In genomic region chr2:17533546-17533945, GRCh38 we compare ENCODE assay signal across 34 cellular contexts.
"Had no signal": no experiment of that assay in that cellular context is flagged by ENCODE, and none has a peak within 500 bp of the region (broad histone marks: within the 10 kb centered on the region; RNA-seq: fewer than 3 reads in every experiment).

No MANE protein-coding gene starts in this region.

- H3K4me3 ChIP-seq: MG63 had no signal

- H3K9me3 ChIP-seq: MG63 had no signal

- H3K36me3 ChIP-seq: MG63 had no signal

- H3K4me2 ChIP-seq: KMS-11 had no signal

- H3K9ac ChIP-seq: KMS-11 had no signal

- H3K27ac ChIP-seq: KMS-11 had no signal

- DNase-seq: Karpas-422, Kasumi-1, MG63, MM.1S, MV-4-11, NCI-H1048, NCI-H1092, NCI-H1092 treated with DMSO at 0.1 percent for 48 hours, NCI-H1105, NCI-H1105 treated with DMSO at 0.1 percent for 48 hours, NCI-H1417, NCI-H1417 treated with DMSO at 0.1 percent for 48 hours, NCI-H1436, NCI-H1436 treated with DMSO at 0.1 percent for 48 hours, NCI-H146, NCI-H1694, NCI-H1694 treated with DMSO at 0.1 percent for 48 hours, NCI-H187, NCI-H187 treated with DMSO at 0.1 percent for 48 hours, NCI-H1930, NCI-H2029, NCI-H2029 treated with DMSO at 0.1 percent for 48 hours, NCI-H2081, NCI-H2081 treated with DMSO at 0.1 percent for 48 hours, NCI-H2107, NCI-H2171, NCI-H2171 treated with DMSO at 0.1 percent for 48 hours, NCI-H2227 treated with DMSO at 0.1 percent for 48 hours, NCI-H226, NCI-H345, NCI-H446, NCI-H446 treated with DMSO at 0.1 percent for 48 hours, NCI-H510A had no signal
